In genomic region chr10:61366365-61366764, GRCh38 we compare ENCODE assay signal across 26 cellular contexts.
"Had no signal": no experiment of that assay in that cellular context is flagged by ENCODE, and none has a peak within 500 bp of the region (broad histone marks: within the 10 kb centered on the region; RNA-seq: fewer than 3 reads in every experiment).

No MANE protein-coding gene starts in this region.

- H3K9me3 Mint-ChIP-seq: dendritic cell treated with granulocyte-macrophage colony-stimulating factor and Interleukin-4, amounts not matched to agents 40 ng/mL and 50 ng/mL, for 4 days; effector memory CD8-positive, alpha-beta T cell; endodermal cell had no signal

- H3K4me1 Mint-ChIP-seq: endodermal cell had no signal

- H3K27me3 Mint-ChIP-seq: effector memory CD8-positive, alpha-beta T cell had no signal

- H3K27ac Mint-ChIP-seq: dendritic cell treated with granulocyte-macrophage colony-stimulating factor and Interleukin-4, amounts not matched to agents 40 ng/mL and 50 ng/mL, for 4 days; effector memory CD8-positive, alpha-beta T cell; endodermal cell had no signal

- DNase-seq: colonic mucosa; cortex of kidney; dermis blood vessel endothelial cell; dorsolateral prefrontal cortex; effector CD4-positive, alpha-beta T cell; effector CD8-positive, alpha-beta T cell; effector memory CD4-positive, alpha-beta T cell; effector memory CD8-positive, alpha-beta T cell; endodermal cell; erythroblast; esophagus squamous epithelium; foreskin fibroblast; foreskin keratinocyte; foreskin melanocyte; gastrocnemius medialis; glutamatergic neuron; head of caudate nucleus; heart left ventricle; heart right ventricle had no signal

- H3K9me3 ChIP-seq: colonic mucosa, esophagus muscularis mucosa, esophagus squamous epithelium, gastrocnemius medialis, gastroesophageal sphincter, heart left ventricle, heart right ventricle had no signal

- H3K4me3 ChIP-seq: colonic mucosa, coronary artery, dorsolateral prefrontal cortex, esophagus muscularis mucosa, esophagus squamous epithelium, gastrocnemius medialis, gastroesophageal sphincter, heart left ventricle, heart right ventricle, hepatocyte had no signal

- H3K4me3 Mint-ChIP-seq: dendritic cell treated with granulocyte-macrophage colony-stimulating factor and Interleukin-4, amounts not matched to agents 40 ng/mL and 50 ng/mL, for 4 days; effector memory CD8-positive, alpha-beta T cell; endodermal cell had no signal

- H2AFZ ChIP-seq: hepatocyte had no signal

- H3K4me2 ChIP-seq: hepatocyte had no signal

- H3K27ac ChIP-seq: colonic mucosa, coronary artery, dorsolateral prefrontal cortex, epithelial cell of prostate, esophagus muscularis mucosa, esophagus squamous epithelium, foreskin keratinocyte, gastrocnemius medialis, gastroesophageal sphincter, heart left ventricle, heart right ventricle, hepatocyte had no signal

- H3K4me1 ChIP-seq: colonic mucosa, esophagus muscularis mucosa, esophagus squamous epithelium, foreskin keratinocyte, gastrocnemius medialis, gastroesophageal sphincter, heart left ventricle, heart right ventricle had no signal

- H3K27me3 ChIP-seq: colonic mucosa, dorsolateral prefrontal cortex, esophagus muscularis mucosa, esophagus squamous epithelium, gastrocnemius medialis, gastroesophageal sphincter, heart left ventricle, heart right ventricle, hepatocyte had no signal

- H3K36me3 ChIP-seq: colonic mucosa, esophagus muscularis mucosa, esophagus squamous epithelium, gastrocnemius medialis, gastroesophageal sphincter, heart left ventricle, heart right ventricle had no signal

- ATAC-seq: effector memory CD8-positive, alpha-beta T cell; esophagus mucosa; foreskin keratinocyte; gastrocnemius medialis; gastroesophageal sphincter; heart left ventricle; heart right ventricle had no signal

- H3K79me2 ChIP-seq: hepatocyte had no signal
